8 cellular contexts compared by ENCODE assay signal in genomic region chr18:76081536-76081935, GRCh38.
"Had no signal": no experiment of that assay in that cellular context is flagged by ENCODE, and none has a peak within 500 bp of the region (broad histone marks: within the 10 kb centered on the region; RNA-seq: fewer than 3 reads in every experiment).

No MANE protein-coding gene starts in this region.

- H3K4me3 ChIP-seq: GM23248, HAP-1, K562 had no signal

- ATAC-seq: HCT116, K562 had no signal

- H3K9me3 ChIP-seq: HAP-1 had no signal

- DNase-seq: GM23248, GOT3, H7, HFFc6, IMR-90 had no signal

- H3K27ac Mint-ChIP-seq: HFFc6 had no signal

- H3K9ac ChIP-seq: GM23248 had no signal

- H3K27ac ChIP-seq: GM23248 had no signal

- H3K36me3 ChIP-seq: HAP-1 had no signal

- H3K4me1 ChIP-seq: HAP-1 had no signal

- H3K4me3 Mint-ChIP-seq: HFFc6 had no signal

- H2AFZ ChIP-seq: GM23248 had no signal
